19 cellular contexts compared by ENCODE assay signal in the genomic region with DNA sequence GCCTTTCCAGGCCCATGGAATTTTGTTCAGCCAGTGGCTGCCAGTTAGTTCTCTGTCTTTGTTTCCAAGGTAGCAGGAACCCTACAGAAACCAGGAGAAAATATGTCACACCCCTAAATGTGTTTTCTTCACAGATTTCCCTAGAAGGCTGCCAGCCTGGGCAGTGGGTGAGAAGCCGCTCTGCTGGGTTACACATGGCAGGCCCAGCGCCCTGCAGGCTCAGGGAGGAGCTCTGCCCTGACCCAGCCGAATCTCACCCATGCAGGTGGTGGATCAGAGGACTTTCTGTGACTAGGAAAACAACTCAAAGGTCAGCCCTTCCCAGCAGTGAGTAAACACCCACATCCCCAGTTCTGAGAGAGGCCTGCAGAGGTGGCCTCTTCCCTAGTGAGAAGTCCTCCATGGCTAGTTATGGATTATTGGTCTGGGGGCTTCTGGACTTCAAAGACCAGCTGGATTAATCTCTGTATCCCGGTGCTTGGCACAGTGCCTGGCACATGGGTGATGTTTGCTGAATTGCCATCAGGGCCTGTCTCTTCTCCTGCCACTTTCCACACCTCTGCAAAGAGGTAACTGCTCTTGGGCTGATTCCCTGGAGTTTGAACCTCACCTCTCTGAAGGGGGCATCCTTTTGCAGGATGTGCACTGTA. TPM values are rescaled to one million over a fixed set of nuclear protein-coding genes. Genes with fewer than 3 reads are reported as not detected.
DNase-seq lines count a peak whose midpoint lies in the region; ATAC-seq and TF ChIP-seq lines count a peak whose summit lies in the region.
"Had no signal": no experiment of that assay in that cellular context is flagged by ENCODE, and none has a peak within 500 bp of the region (broad histone marks: within the 10 kb centered on the region; RNA-seq: fewer than 3 reads in every experiment).

No MANE protein-coding gene starts in this region.

- H3K79me1 ChIP-seq in trophoblast cell (ENCODE audit: low read length), result no peaks in the 10 kb centered on the region

- intact Hi-C loops in tibial artery (cut with DNase I; ENCODE audit: low total_unique reads), result no loop called here

- no peak overlapping the region for H4K91ac ChIP-seq in trophoblast cell (ENCODE audit: low read depth, low read length)

- no peak overlapping the region for H3K4ac ChIP-seq in trophoblast cell (ENCODE audit: low read depth, low read length)

- peak overlapping the region; percentile 97 for H3K27ac ChIP-seq in hepatocyte
- no peak overlapping the region for H3K27ac ChIP-seq in trophoblast cell (ENCODE audit: low read depth, low read length)
- no peak overlapping the region for H3K27ac ChIP-seq in tibial artery
- H3K27ac ChIP-seq: neutrophil, thyroid gland had no signal

- H3K18ac ChIP-seq in trophoblast cell (ENCODE audit: low read length), result no peak overlapping the region

- no peak overlapping the region for H3K4me3 ChIP-seq in hepatocyte
- no peak overlapping the region for H3K4me3 ChIP-seq in trophoblast cell (ENCODE audit: low read depth, low read length)
- H3K4me3 ChIP-seq in tibial artery, result no peak overlapping the region
- H3K4me3 ChIP-seq: lung, thyroid gland had no signal

- no peak overlapping the region for H3K14ac ChIP-seq in trophoblast cell (ENCODE audit: low read length)

- H3K27me3 ChIP-seq in hepatocyte (no peaks in the 10 kb centered on the region), trophoblast cell (ENCODE audit: insufficient read depth, low read length) (no peaks in the 10 kb centered on the region), tibial artery (no peaks in the 10 kb centered on the region)
- H3K27me3 ChIP-seq: neutrophil, thyroid gland had no signal

- no peak for TF ChIP-seq CTCF in hepatocyte (IDR thresholded peaks at IDR 0.05; ENCODE audit: poor library complexity)
- TF ChIP-seq CTCF in tibial artery (IDR thresholded peaks at IDR 0.05), result no peak

- no peaks in the 10 kb centered on the region for H3K36me3 ChIP-seq in hepatocyte (replicated peaks; ENCODE audit: insufficient read depth, low read depth)
- H3K36me3 ChIP-seq in trophoblast cell (ENCODE audit: control insufficient read depth in 1 of 2, insufficient read depth in 2 of 2, low read length in 2 of 2), result no peaks in the 10 kb centered on the region
- H3K36me3 ChIP-seq in tibial artery, result peaks cover 0 to 4% (median 0%) of the 10 kb centered on the region in 3 donors
- H3K36me3 ChIP-seq: neutrophil, thyroid gland had no signal

- no peak overlapping the region for H2AK5ac ChIP-seq in trophoblast cell (ENCODE audit: low read length)

- no peak overlapping the region for H3K23ac ChIP-seq in trophoblast cell (ENCODE audit: low read length)

- H2BK120ac ChIP-seq in trophoblast cell (ENCODE audit: insufficient read depth, low read length, poor library complexity), result no peak overlapping the region

- no peaks in the 10 kb centered on the region for H3K9me3 ChIP-seq in hepatocyte (ENCODE audit: low read depth)
- no peaks in the 10 kb centered on the region for H3K9me3 ChIP-seq in trophoblast cell (ENCODE audit: insufficient read depth, low read depth, low read length)
- H3K9me3 ChIP-seq in tibial artery, result no peaks in the 10 kb centered on the region
- H3K9me3 ChIP-seq: neutrophil, thyroid gland had no signal

- peak; percentile 26 for DNase-seq in NCI-H2196 (lab: John Stamatoyannopoulos, UW; ENCODE audit: unreplicated experiment)
- no peak for DNase-seq in NCI-H2196 treated with DMSO at 0.1 percent for 48 hours (lab: John Stamatoyannopoulos, UW; ENCODE audit: unreplicated experiment)
- DNase-seq in RPMI8226, result peak; percentile 40
- DNase-seq in hepatocyte (ENCODE audit: low spot score), result peak; percentile 81
- peak; percentile 6 to 27 for DNase-seq in trophoblast cell
- DNase-seq in tibial artery, result no peak
- no peak for DNase-seq in NCI-H446 treated with DMSO at 0.1 percent for 48 hours (lab: John Stamatoyannopoulos, UW)
- DNase-seq: activated CD4-positive, CD25-positive, alpha-beta regulatory T cell; foreskin melanocyte; Karpas-422; NCI-H1105 treated with DMSO at 0.1 percent for 48 hours; NCI-H524 treated with DMSO at 0.1 percent for 48 hours; stimulated activated CD4-positive, alpha-beta T cell treated with anti-CD3 and anti-CD28 coated beads, Interleukin-2, amount 100 ng/mL, for 48 hours; stimulated activated CD8-positive, alpha-beta memory T cell treated with anti-CD3 and anti-CD28 coated beads, Interleukin-4, amount 100 ng/mL, for 48 hours; T-helper 1 cell had no signal

- H4K8ac ChIP-seq in trophoblast cell (ENCODE audit: low read depth, low read length), result no peak overlapping the region

- no peak overlapping the region for H2BK12ac ChIP-seq in trophoblast cell (ENCODE audit: low read length)

- no peaks in the 10 kb centered on the region for H3K79me2 ChIP-seq in hepatocyte
- no peaks in the 10 kb centered on the region for H3K79me2 ChIP-seq in trophoblast cell (ENCODE audit: control insufficient read depth, insufficient read depth, low read length, poor library complexity)

- H3K9ac ChIP-seq in trophoblast cell (ENCODE audit: low read length), result no peak overlapping the region

- H4K12ac ChIP-seq in trophoblast cell (ENCODE audit: low read depth, low read length), result no peak overlapping the region

- H4K20me1 ChIP-seq in hepatocyte (ENCODE audit: insufficient read depth, poor library complexity, severe bottlenecking), result no peaks in the 10 kb centered on the region

- H3K4me2 ChIP-seq in hepatocyte, result peak overlapping the region; percentile 31
- no peak overlapping the region for H3K4me2 ChIP-seq in trophoblast cell (ENCODE audit: low read length)

- H3K4me1 ChIP-seq in hepatocyte (ENCODE audit: insufficient read depth), result peaks cover 19% of the 10 kb centered on the region
- no peaks in the 10 kb centered on the region for H3K4me1 ChIP-seq in trophoblast cell (ENCODE audit: control insufficient read depth in 1 of 2, insufficient read depth in 2 of 2, low read length in 2 of 2)
- no peaks in the 10 kb centered on the region for H3K4me1 ChIP-seq in tibial artery

- no peak overlapping the region for H2AFZ ChIP-seq in hepatocyte
- H2AFZ ChIP-seq in trophoblast cell (ENCODE audit: insufficient read depth, low read length, poor library complexity), result no peak overlapping the region

- H2BK5ac ChIP-seq in trophoblast cell (ENCODE audit: low read depth, low read length, poor library complexity), result no peak overlapping the region

- ATAC-seq in HG02870 (IDR thresholded peaks at IDR 0.05; ENCODE audit: unreplicated experiment), result no peak

- H3K9me2 ChIP-seq in hepatocyte (replicated peaks; ENCODE audit: insufficient read depth), result no peaks in the 10 kb centered on the region

- WGBS in hepatocyte (ENCODE audit: low lambda C conversion rate, missing lambda C conversion rate), result 51% methylated on average over 4 of the region's 4 CpGs
- no CpG with 5 or more reads among the region's 4 CpGs for WGBS in trophoblast cell (ENCODE audit: extremely low coverage, insufficient coverage, insufficient read length)

RNA-seq across cellular contexts. Expression of a gene that starts 34.7 kb away (rescaled TPM):
- 62.9 and 64.2 TPM in 2 replicates for total RNA-seq in hepatocyte
- 40.3 and 61.8 TPM in 2 replicates for polyA plus RNA-seq in hepatocyte
- polyA plus RNA-seq in trophoblast cell (2013), result 3.1 and 3.6 TPM in 2 replicates

Comparison
In these comparisons a context has a peak if more than half of its experiments do, and no peak if none do; other contexts are left out.
1. DNase-seq: peak in NCI-H2196 (single experiment), RPMI8226 (single experiment), hepatocyte (single experiment) and trophoblast cell (2 of 2); none in NCI-H2196 treated with DMSO at 0.1 percent for 48 hours (single experiment), tibial artery (0 of 2) and NCI-H446 treated with DMSO at 0.1 percent for 48 hours (single experiment).